ENCODE assay signal across 18 cellular contexts in genomic region chr10:92662852-92663251, GRCh38.
"Had no signal": no experiment of that assay in that cellular context is flagged by ENCODE, and none has a peak within 500 bp of the region (broad histone marks: within the 10 kb centered on the region; RNA-seq: fewer than 3 reads in every experiment).

No MANE protein-coding gene starts in this region.

- H3K27me3 ChIP-seq: adrenal gland, cardiac muscle cell, dorsolateral prefrontal cortex, ovary, stomach had no signal

- DNase-seq: activated CD4-positive, alpha-beta T cell treated with anti-CD3 and anti-CD28 coated beads, Interleukin-2, amount 50 U/mL, for 4 hours; activated gamma-delta T cell treated with Interleukin-2 at 50 U/mL for 16 hours; adrenal gland; dorsolateral prefrontal cortex; head of caudate nucleus; left ventricle myocardium inferior; naive thymus-derived CD8-positive, alpha-beta T cell; ovary; psoas muscle; right cardiac atrium; small intestine; stimulated activated CD4-positive, alpha-beta T cell treated with anti-CD3 and anti-CD28 coated beads, Interleukin-15, amount 100 ng/mL, for 24 hours; stimulated activated CD4-positive, alpha-beta T cell treated with anti-CD3 and anti-CD28 coated beads, Interleukin-4, amount 100 ng/mL, for 1 hour; stomach; WERI-Rb-1 had no signal

- H3K4me3 ChIP-seq: adrenal gland, cardiac muscle cell, dorsolateral prefrontal cortex, left ventricle myocardium inferior, ovary, psoas muscle, stomach had no signal

- H3K36me3 ChIP-seq: adrenal gland, cardiac muscle cell, left ventricle myocardium inferior, ovary, stomach, WERI-Rb-1 had no signal

- H3K4me1 ChIP-seq: adrenal gland, left ventricle myocardium inferior, psoas muscle, stomach had no signal

- ATAC-seq: activated naive CD4-positive, alpha-beta T cell treated with anti-CD3 and anti-CD28 coated beads, Interleukin-2, amount 50 U/mL, for 72 hours; naive thymus-derived CD8-positive, alpha-beta T cell; psoas muscle; right cardiac atrium had no signal

- H3K27ac ChIP-seq: adrenal gland, cardiac muscle cell, dorsolateral prefrontal cortex, epithelial cell of prostate, left ventricle myocardium inferior, ovary, psoas muscle, stomach, WERI-Rb-1 had no signal

- H3K9me3 ChIP-seq: ovary had no signal
